Comparison of ENCODE assay signal across 13 cellular contexts in the genomic region with DNA sequence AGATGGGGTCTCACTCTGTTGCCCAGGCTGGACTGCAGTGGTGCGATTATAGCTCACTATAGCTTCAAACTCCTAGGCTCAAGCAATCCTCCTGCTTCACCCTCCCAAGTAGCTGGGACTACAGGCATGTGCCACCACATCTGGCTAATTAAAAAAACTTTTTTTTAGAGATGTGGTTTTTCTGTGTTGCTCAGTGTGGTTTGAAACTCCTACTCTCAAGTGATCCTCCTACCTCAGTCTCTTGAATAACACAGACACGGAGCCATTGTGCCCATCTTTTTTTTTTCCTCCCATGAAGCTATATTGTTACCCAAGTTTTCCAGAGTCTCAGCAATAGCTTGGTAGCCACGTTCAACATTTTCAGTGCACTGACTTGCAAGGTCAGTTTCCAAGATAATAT. TPM values are rescaled to one million over a fixed set of nuclear protein-coding genes. Genes with fewer than 3 reads are reported as not detected.
"Had no signal": no experiment of that assay in that cellular context is flagged by ENCODE, and none has a peak within 500 bp of the region (broad histone marks: within the 10 kb centered on the region; RNA-seq: fewer than 3 reads in every experiment).

No MANE protein-coding gene starts in this region.

- ATAC-seq: body of pancreas, foreskin keratinocyte, left colon, right cardiac atrium had no signal

- H3K9me3 Mint-ChIP-seq: activated naive CD4-positive, alpha-beta T cell treated with anti-CD3 and anti-CD28 coated beads, Interleukin-2, amount 50 U/mL, for 24 hours; central memory CD8-positive, alpha-beta T cell; neural crest cell; T-helper 1 cell treated with Interleukin-12 subunit alpha and Interleukin-12 subunit beta and Interleukin-4 antibody, amounts not matched to agents 30 μg/mL and 1 μg/mL, for 36 hours had no signal

- H3K36me3 Mint-ChIP-seq: activated naive CD4-positive, alpha-beta T cell treated with anti-CD3 and anti-CD28 coated beads, Interleukin-2, amount 50 U/mL, for 24 hours had no signal

- DNase-seq: activated CD4-positive, alpha-beta T cell treated with anti-CD3 and anti-CD28 coated beads for 4 hours; activated effector memory CD4-positive, alpha-beta T cell treated with Interleukin-2 at 50 U/mL for 16 hours; amygdala; body of pancreas; foreskin keratinocyte; head of caudate nucleus; left colon; right cardiac atrium; WERI-Rb-1 had no signal

- H3K4me3 Mint-ChIP-seq: activated naive CD4-positive, alpha-beta T cell treated with anti-CD3 and anti-CD28 coated beads, Interleukin-2, amount 50 U/mL, for 24 hours; central memory CD8-positive, alpha-beta T cell; T-helper 1 cell treated with Interleukin-12 subunit alpha and Interleukin-12 subunit beta and Interleukin-4 antibody, amounts not matched to agents 30 μg/mL and 1 μg/mL, for 36 hours had no signal

- H3K27ac Mint-ChIP-seq: activated naive CD4-positive, alpha-beta T cell treated with anti-CD3 and anti-CD28 coated beads, Interleukin-2, amount 50 U/mL, for 24 hours; T-helper 1 cell treated with Interleukin-12 subunit alpha and Interleukin-12 subunit beta and Interleukin-4 antibody, amounts not matched to agents 30 μg/mL and 1 μg/mL, for 36 hours had no signal

RNA-seq across cellular contexts. Expression of a gene that starts 2.7 kb away (rescaled TPM):
- total RNA-seq: neural crest cell had no signal
